ENCODE assay signal across 9 cellular contexts in genomic region chr4:130266814-130267213, GRCh38.
"Had no signal": no experiment of that assay in that cellular context is flagged by ENCODE, and none has a peak within 500 bp of the region (broad histone marks: within the 10 kb centered on the region; RNA-seq: fewer than 3 reads in every experiment).

No MANE protein-coding gene starts in this region.

- H3K27ac Mint-ChIP-seq: H9, HFFc6, IgD-negative memory B cell had no signal

- H3K9ac ChIP-seq: GM23248 had no signal

- H3K4me3 Mint-ChIP-seq: H9, HFFc6, IgD-negative memory B cell had no signal

- DNase-seq: GM23248, GOT3, H9, HCEC 1CT, HFFc6, KG1 had no signal

- H3K27ac ChIP-seq: GM23248, HL-60 had no signal

- ATAC-seq: HepG2 had no signal

- H3K27me3 Mint-ChIP-seq: IgD-negative memory B cell had no signal

- H3K4me1 Mint-ChIP-seq: H9, IgD-negative memory B cell had no signal

- H3K4me3 ChIP-seq: GM23248 had no signal

- H3K36me3 Mint-ChIP-seq: IgD-negative memory B cell had no signal

- FAIRE-seq: HepG2 had no signal
